19 cellular contexts compared by ENCODE assay signal in the genomic region with DNA sequence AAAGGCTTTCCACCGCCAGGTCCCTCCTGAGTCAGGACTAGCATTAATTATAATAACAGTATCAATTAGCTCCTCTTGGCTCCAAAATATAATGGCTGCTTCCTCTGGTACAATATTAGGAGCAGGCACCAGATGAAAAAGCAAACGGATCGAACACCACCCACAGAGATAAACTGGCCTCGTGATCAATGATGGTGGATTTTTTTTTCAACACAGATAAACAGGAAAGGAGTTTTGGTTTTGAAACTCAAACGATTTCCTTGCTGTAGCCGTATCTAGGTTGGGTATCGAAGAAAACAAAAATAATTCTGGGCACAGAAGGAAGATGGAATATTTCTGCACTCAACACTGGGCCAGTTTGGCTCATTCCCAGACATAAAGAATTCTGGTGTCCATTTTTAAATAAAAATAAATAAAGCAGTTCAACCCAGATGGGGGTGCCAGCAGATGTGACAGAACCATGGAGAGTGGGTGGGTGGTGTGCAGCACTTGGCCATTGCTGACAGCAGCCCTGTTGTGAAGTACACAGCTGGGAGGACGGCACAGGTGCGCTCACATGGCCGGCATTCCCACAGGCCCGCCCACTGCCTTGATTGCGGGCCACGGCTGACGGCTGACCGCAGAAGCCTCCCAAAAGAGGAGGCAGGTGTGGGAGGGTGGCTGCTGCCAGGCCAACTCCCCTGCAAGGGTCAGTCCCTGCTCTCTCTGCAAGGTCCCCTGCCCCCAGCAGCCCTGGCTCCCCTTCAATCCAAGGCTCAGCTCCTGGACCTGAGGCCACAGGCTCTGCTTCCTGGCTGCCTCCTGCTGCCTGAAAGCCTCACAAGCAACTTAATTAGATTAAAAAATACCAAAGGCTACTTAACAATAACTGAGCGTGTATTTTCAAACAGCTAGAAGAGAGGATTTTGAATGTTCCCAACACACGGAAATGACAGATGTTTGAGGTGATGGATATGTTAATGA.
A peak's percentile ranks its signal among the peaks of the same experiment; 100 is the strongest.
DNase-seq lines count a peak whose midpoint lies in the region; ATAC-seq, FAIRE-seq and TF ChIP-seq lines count a peak whose summit lies in the region.
"Had no signal": no experiment of that assay in that cellular context is flagged by ENCODE, and none has a peak within 500 bp of the region (broad histone marks: within the 10 kb centered on the region; RNA-seq: fewer than 3 reads in every experiment).

No MANE protein-coding gene starts in this region.

- H3K36me3 ChIP-seq in kidney (ENCODE audit: control insufficient read depth in 1 of 2, insufficient read depth in 2 of 2, low read length in 2 of 2) (no peaks in the 10 kb centered on the region), aorta (ENCODE audit: control insufficient read depth in 1 of 2, insufficient read depth in 2 of 2, low read length in 1 of 2) (no peaks in the 10 kb centered on the region)
- H3K36me3 ChIP-seq: transverse colon had no signal

- DNase-seq in stimulated activated naive CD8-positive, alpha-beta T cell treated with anti-CD3 and anti-CD28 coated beads, Interleukin-15, Interleukin-2, amounts not matched to agents 100 U/mL and 50 U/mL, for 24 hours, result no peak
- DNase-seq in T-helper 2 cell treated with Interferon-gamma antibody and Interleukin-4, amounts not matched to agents 5 μg/mL and 100 μg/mL, for 36 hours (ENCODE audit: low spot score), result no peak
- DNase-seq in kidney (peak; percentile 58), aorta (no peak), HUDEP-2 (lab: John Stamatoyannopoulos, UW; ENCODE audit: unreplicated experiment in 76 of 76) (no peak), NOMO-1 (lab: John Stamatoyannopoulos, UW; ENCODE audit: unreplicated experiment in 2 of 2) (no peak)
- DNase-seq in NK-92 treated with Interleukin-12 subunit alpha and Interleukin-12 subunit beta, amount 100 ng/mL, for 24 hours (lab: John Stamatoyannopoulos, UW), result no peak
- DNase-seq: activated naive CD4-positive, alpha-beta T cell treated with anti-CD3 and anti-CD28 coated beads, Interleukin-2, amount 50 U/mL, for 16 hours; dorsolateral prefrontal cortex; left cardiac atrium; MM.1S; mucosa of descending colon; NCI-H69; transverse colon had no signal

- H3K36me3 Mint-ChIP-seq in stimulated activated naive CD8-positive, alpha-beta T cell treated with anti-CD3 and anti-CD28 coated beads, Interleukin-15, Interleukin-2, amounts not matched to agents 100 ng/mL and 50 ng/mL, for 24 hours (ENCODE audit: low read depth), result no peaks in the 10 kb centered on the region
- no peaks in the 10 kb centered on the region for H3K36me3 Mint-ChIP-seq in T-helper 2 cell treated with Interferon-gamma antibody and Interleukin-4, amounts not matched to agents 5 μg/mL and 100 μg/mL, for 36 hours (ENCODE audit: low read depth)
- H3K36me3 Mint-ChIP-seq: brain had no signal

- H3K9ac ChIP-seq in kidney (ENCODE audit: low read length in 2 of 2), result no peak overlapping the region

- 29 to 35% methylated on average over 17 of the region's 17 CpGs for WGBS in aorta, 2 donors

- H3K27ac ChIP-seq in kidney (ENCODE audit: low read depth in 2 of 2, low read length in 2 of 2) (no peak overlapping the region), aorta (ENCODE audit: low read depth in 1 of 2, low read length in 2 of 2) (no peak overlapping the region)
- H3K27ac ChIP-seq: RWPE1, transverse colon had no signal

- no peak overlapping the region for H3K4me3 Mint-ChIP-seq in stimulated activated naive CD8-positive, alpha-beta T cell treated with anti-CD3 and anti-CD28 coated beads, Interleukin-15, Interleukin-2, amounts not matched to agents 100 ng/mL and 50 ng/mL, for 24 hours
- peak overlapping the region; percentile 5 for H3K4me3 Mint-ChIP-seq in T-helper 2 cell treated with Interferon-gamma antibody and Interleukin-4, amounts not matched to agents 5 μg/mL and 100 μg/mL, for 36 hours
- H3K4me3 Mint-ChIP-seq: B cell, brain had no signal

- no peak for ATAC-seq in stimulated activated naive CD8-positive, alpha-beta T cell treated with anti-CD3 and anti-CD28 coated beads, Interleukin-15, Interleukin-2, amounts not matched to agents 100 U/mL and 50 U/mL, for 24 hours
- peak; percentile 31 for ATAC-seq in aorta (ENCODE audit: low FRiP score)
- ATAC-seq: mucosa of descending colon had no signal

- no peak for FAIRE-seq in kidney (lab: Jason Lieb, UNC)

- H3K27me3 ChIP-seq in aorta (ENCODE audit: control insufficient read depth in 1 of 2, insufficient read depth in 2 of 2, low read length in 1 of 2), result no peaks in the 10 kb centered on the region
- H3K27me3 ChIP-seq: transverse colon had no signal

- no peaks in the 10 kb centered on the region for H3K9me3 Mint-ChIP-seq in stimulated activated naive CD8-positive, alpha-beta T cell treated with anti-CD3 and anti-CD28 coated beads, Interleukin-15, Interleukin-2, amounts not matched to agents 100 ng/mL and 50 ng/mL, for 24 hours
- H3K9me3 Mint-ChIP-seq in T-helper 2 cell treated with Interferon-gamma antibody and Interleukin-4, amounts not matched to agents 5 μg/mL and 100 μg/mL, for 36 hours, result no peaks in the 10 kb centered on the region

- no peaks in the 10 kb centered on the region for H3K4me1 ChIP-seq in kidney (ENCODE audit: control insufficient read depth in 1 of 2, insufficient read depth in 1 of 2, low read depth in 1 of 2, low read length in 2 of 2)
- no peaks in the 10 kb centered on the region for H3K4me1 ChIP-seq in aorta (ENCODE audit: control insufficient read depth in 1 of 2, insufficient read depth in 2 of 2, low read length in 2 of 2)
- H3K4me1 ChIP-seq: transverse colon had no signal

- H3K27ac Mint-ChIP-seq in stimulated activated naive CD8-positive, alpha-beta T cell treated with anti-CD3 and anti-CD28 coated beads, Interleukin-15, Interleukin-2, amounts not matched to agents 100 ng/mL and 50 ng/mL, for 24 hours, result peak overlapping the region; percentile 38
- H3K27ac Mint-ChIP-seq in T-helper 2 cell treated with Interferon-gamma antibody and Interleukin-4, amounts not matched to agents 5 μg/mL and 100 μg/mL, for 36 hours, result peak overlapping the region; percentile 61
- H3K27ac Mint-ChIP-seq: B cell had no signal

- intact Hi-C loops in kidney (cut with DNase I), result no loop called here
- intact Hi-C loops in aorta (cut with DNase I), result no loop called here

- H3K9me3 ChIP-seq in kidney (ENCODE audit: control insufficient read depth in 1 of 2, low read length in 2 of 2) (no peaks in the 10 kb centered on the region), aorta (ENCODE audit: control insufficient read depth, low read length) (no peaks in the 10 kb centered on the region)
- H3K9me3 ChIP-seq: mucosa of descending colon, transverse colon had no signal

- TF ChIP-seq CTCF in kidney (IDR thresholded peaks at IDR 0.05; ENCODE audit: borderline replicate concordance, extremely low read depth, insufficient read depth), result no peak

- H3K4me3 ChIP-seq in kidney (ENCODE audit: low read length in 2 of 2) (no peak overlapping the region), aorta (ENCODE audit: low read length in 2 of 2) (no peak overlapping the region)
- H3K4me3 ChIP-seq: dorsolateral prefrontal cortex, mucosa of descending colon, skin epidermis, transverse colon had no signal

- peaks cover 7% of the 10 kb centered on the region for H3K27me3 Mint-ChIP-seq in stimulated activated naive CD8-positive, alpha-beta T cell treated with anti-CD3 and anti-CD28 coated beads, Interleukin-15, Interleukin-2, amounts not matched to agents 100 ng/mL and 50 ng/mL, for 24 hours
- peaks cover 19% of the 10 kb centered on the region for H3K27me3 Mint-ChIP-seq in T-helper 2 cell treated with Interferon-gamma antibody and Interleukin-4, amounts not matched to agents 5 μg/mL and 100 μg/mL, for 36 hours (ENCODE audit: low read depth)
- H3K27me3 Mint-ChIP-seq: brain had no signal

- peaks cover 23% of the 10 kb centered on the region for H3K4me1 Mint-ChIP-seq in stimulated activated naive CD8-positive, alpha-beta T cell treated with anti-CD3 and anti-CD28 coated beads, Interleukin-15, Interleukin-2, amounts not matched to agents 100 ng/mL and 50 ng/mL, for 24 hours (ENCODE audit: low read depth)
- peaks cover 35% of the 10 kb centered on the region for H3K4me1 Mint-ChIP-seq in T-helper 2 cell treated with Interferon-gamma antibody and Interleukin-4, amounts not matched to agents 5 μg/mL and 100 μg/mL, for 36 hours (ENCODE audit: low read depth)
- H3K4me1 Mint-ChIP-seq: B cell had no signal
